9 cellular contexts compared by ENCODE assay signal in the genomic region with DNA sequence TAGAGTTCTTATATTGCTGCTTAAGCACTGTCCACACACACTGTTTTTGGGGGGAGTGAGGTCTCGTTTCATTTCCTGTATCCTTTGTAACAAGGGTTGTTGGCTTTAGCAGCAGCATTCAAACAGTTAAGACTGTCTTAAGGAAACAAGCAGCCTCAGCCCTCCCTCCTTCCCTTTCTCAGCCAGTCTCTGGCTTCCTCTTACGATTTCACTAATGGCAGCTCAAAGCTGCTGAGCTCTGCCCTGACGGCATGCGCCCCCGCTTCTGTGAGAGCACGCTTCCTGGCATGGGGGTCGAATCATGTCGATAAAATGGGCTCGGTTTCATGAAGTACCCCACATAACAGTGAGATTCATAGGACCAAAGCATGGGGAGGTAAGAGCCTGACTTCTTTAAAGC.
DNase-seq lines count a peak whose midpoint lies in the region; ATAC-seq, FAIRE-seq and TF ChIP-seq lines count a peak whose summit lies in the region.
"Had no signal": no experiment of that assay in that cellular context is flagged by ENCODE, and none has a peak within 500 bp of the region (broad histone marks: within the 10 kb centered on the region; RNA-seq: fewer than 3 reads in every experiment).

No MANE protein-coding gene starts in this region.

- H3K27me3 ChIP-seq in body of pancreas: no peaks in the 10 kb centered on the region
- H3K27me3 ChIP-seq in MG63: no peaks in the 10 kb centered on the region

- peak; percentile 40 for ATAC-seq in HG02840 (IDR thresholded peaks at IDR 0.05; ENCODE audit: low FRiP score, unreplicated experiment)
- no peak for ATAC-seq in body of pancreas

- H3K27ac ChIP-seq in body of pancreas: peak overlapping the region in 2 of 4 donors; percentile 22 to 56
- H3K27ac ChIP-seq: SK-N-MC had no signal

- no peak overlapping the region for H3K4me3 ChIP-seq in body of pancreas
- H3K4me3 ChIP-seq in MG63: no peak overlapping the region
- H3K4me3 ChIP-seq: SK-N-MC had no signal

- DNase-seq in GM12891 (ENCODE audit: insufficient read length, low spot score) (no peak), T-helper 2 cell (peak in 4 of 5 experiments; percentile 17 to 87 (median 60)), body of pancreas (peak in 2 of 4 donors; percentile 25 to 45), kidney glomerular epithelial cell (lab: John Stamatoyannopoulos, UW) (peak; percentile 45), NCI-H526 (lab: John Stamatoyannopoulos, UW) (no peak), MG63 (no peak)
- DNase-seq in stimulated activated CD4-positive, alpha-beta T cell treated with anti-CD3 and anti-CD28 coated beads, Interleukin-4, amount 100 ng/mL, for 1 hour: peak; percentile 55

- WGBS in body of pancreas, 2 donors: 42 to 65% methylated on average over 9 of the region's 9 CpGs

- peak; percentile 94 for FAIRE-seq in GM12891 (lab: Jason Lieb, UNC)

- H3K9me3 ChIP-seq in body of pancreas: no peaks in the 10 kb centered on the region
- no peaks in the 10 kb centered on the region for H3K9me3 ChIP-seq in MG63

- peaks cover 4 to 13% of the 10 kb centered on the region in 2 donors for H3K36me3 ChIP-seq in body of pancreas (replicated peaks in 1 of 2; ENCODE audit: insufficient read depth in 1 of 2, low read depth in 2 of 2)
- peaks cover 13% of the 10 kb centered on the region for H3K36me3 ChIP-seq in MG63

- intact Hi-C loops in body of pancreas (cut with DNase I): no loop called here

- TF ChIP-seq POLR2A in GM12891 (IDR thresholded peaks at IDR 0.05; ENCODE audit: low read depth, low read length) (peak; percentile 87), body of pancreas (IDR thresholded peaks at IDR 0.05) (peak in 2 of 3 donors; percentile 10 to 20)

- H3K4me1 ChIP-seq in body of pancreas: peaks cover 23% of the 10 kb centered on the region

- TF ChIP-seq CTCF in body of pancreas (IDR thresholded peaks at IDR 0.05): no peak

TF ChIP-seq in GM12891, 5 proteins besides CTCF, POLR2A, EP300 and RAD21:
- TF ChIP-seq POU2F2 (IDR thresholded peaks at IDR 0.05; ENCODE audit: low read depth, low read length): peak; percentile 67; the same call in 1 of the 2 replicates
- no peak for TF ChIP-seq PAX5 (IDR thresholded peaks at IDR 0.05; ENCODE audit: insufficient read depth, low read length, severe bottlenecking)
- TF ChIP-seq POLR2AphosphoS5 (IDR thresholded peaks at IDR 0.05; ENCODE audit: low read depth, low read length): peak; percentile 84
- peak; percentile 78 for TF ChIP-seq SPI1 (IDR thresholded peaks at IDR 0.05; ENCODE audit: low read depth, low read length)
- peak; percentile 71; the same call in 1 of the 2 replicates for TF ChIP-seq TAF1 (IDR thresholded peaks at IDR 0.05; ENCODE audit: low read depth, low read length)

Comparison
In these comparisons a context has a peak if more than half of its experiments do, and no peak if none do; other contexts are left out.
1. DNase-seq: peak in T-helper 2 cell (4 of 5), kidney glomerular epithelial cell (single experiment) and stimulated activated CD4-positive, alpha-beta T cell treated with anti-CD3 and anti-CD28 coated beads, Interleukin-4, amount 100 ng/mL, for 1 hour (single experiment); none in GM12891 (single experiment), NCI-H526 (0 of 2) and MG63 (single experiment).